Comparison of ENCODE assay signal across 11 cellular contexts in genomic region chr1:7290971-7291970, GRCh38.
A peak's percentile ranks its signal among the peaks of the same experiment; 100 is the strongest.
DNase-seq lines count a peak whose midpoint lies in the region; ATAC-seq and TF ChIP-seq lines count a peak whose summit lies in the region.
"Had no signal": no experiment of that assay in that cellular context is flagged by ENCODE, and none has a peak within 500 bp of the region (broad histone marks: within the 10 kb centered on the region; RNA-seq: fewer than 3 reads in every experiment).

No MANE protein-coding gene starts in this region.

- peak overlapping the region in 1 of 2 experiments; percentile 90 for H3K18ac ChIP-seq in mesenchymal stem cell (ENCODE audit: low read depth in 1 of 2, low read length in 2 of 2)

- H2AK5ac ChIP-seq in mesenchymal stem cell (ENCODE audit: low read length, severe bottlenecking): peak overlapping the region; percentile 10

- H3K9ac ChIP-seq in endodermal cell (ENCODE audit: extremely low read depth, low read length, poor library complexity, severe bottlenecking) (no peak overlapping the region), mesenchymal stem cell (ENCODE audit: low read length) (peak overlapping the region; percentile 68)

- H2AFZ ChIP-seq in mesenchymal stem cell (ENCODE audit: low read depth, low read length): no peak overlapping the region

- H3K36me3 Mint-ChIP-seq in endodermal cell (ENCODE audit: low read depth): no peaks in the 10 kb centered on the region
- no peaks in the 10 kb centered on the region for H3K36me3 Mint-ChIP-seq in type B pancreatic cell

- H3K27me3 Mint-ChIP-seq in endodermal cell (ENCODE audit: insufficient read depth): no peaks in the 10 kb centered on the region
- H3K27me3 Mint-ChIP-seq in type B pancreatic cell: peaks cover 9% of the 10 kb centered on the region

- 82 to 83% methylated on average over 7 to 14 of the region's 14 CpGs for WGBS in endodermal cell (ENCODE audit: insufficient coverage in 1 of 2, insufficient read length in 1 of 2), 2 experiments
- 83% methylated on average over 13 of the region's 14 CpGs for WGBS in mesenchymal stem cell

- no peak overlapping the region for H3K27ac ChIP-seq in endodermal cell (ENCODE audit: low read depth, low read length)
- H3K27ac ChIP-seq in mesenchymal stem cell (ENCODE audit: low read length, poor library complexity, severe bottlenecking): peak overlapping the region; percentile 11

- H3K27me3 ChIP-seq in endodermal cell (ENCODE audit: control insufficient read depth, insufficient read depth, low read length, poor library complexity, severe bottlenecking) (no peaks in the 10 kb centered on the region), mesenchymal stem cell (ENCODE audit: control insufficient read depth in 1 of 2, insufficient read depth in 1 of 2, low read length in 2 of 2) (no peaks in the 10 kb centered on the region)

- no peak overlapping the region for H2BK120ac ChIP-seq in mesenchymal stem cell (ENCODE audit: low read depth, low read length)

- H4K91ac ChIP-seq in mesenchymal stem cell (ENCODE audit: low read length): peak overlapping the region; percentile 9

- H3K4me1 Mint-ChIP-seq in endodermal cell: peaks cover 9% of the 10 kb centered on the region
- peaks cover 26% of the 10 kb centered on the region for H3K4me1 Mint-ChIP-seq in type B pancreatic cell (ENCODE audit: unreplicated experiment)

- H3K9me3 Mint-ChIP-seq in endodermal cell: peaks cover 1% of the 10 kb centered on the region
- H3K9me3 Mint-ChIP-seq in type B pancreatic cell: peaks cover 2% of the 10 kb centered on the region

- peak overlapping the region in 1 of 2 experiments; percentile 69 for H3K4ac ChIP-seq in mesenchymal stem cell (ENCODE audit: low read depth in 1 of 2, low read length in 2 of 2)

- no peak overlapping the region for H3K14ac ChIP-seq in mesenchymal stem cell (ENCODE audit: low read length in 2 of 2)

- H3K36me3 ChIP-seq in endodermal cell (ENCODE audit: control insufficient read depth, insufficient read depth, low read length): no peaks in the 10 kb centered on the region
- peaks cover 0 to 3% of the 10 kb centered on the region in 2 experiments for H3K36me3 ChIP-seq in mesenchymal stem cell (ENCODE audit: control insufficient read depth in 1 of 2, insufficient read depth in 2 of 2, low read depth in 1 of 2, low read length in 2 of 2)

- peak; percentile 75 for DNase-seq in M059J (ENCODE audit: low read depth)
- DNase-seq in endodermal cell: peak; percentile 38
- peak; percentile 62 for DNase-seq in mesenchymal stem cell
- peak; percentile 50 for DNase-seq in type B pancreatic cell (ENCODE audit: extremely low spot score, unreplicated experiment)
- DNase-seq in HuH-7.5 (ENCODE audit: low spot score): no peak
- no peak for DNase-seq in 8988T
- DNase-seq in activated CD8-positive, alpha-beta memory T cell treated with anti-CD3 and anti-CD28 coated beads, Interleukin-2, amount 50 U/mL, for 4 hours: no peak
- DNase-seq: NCI-H2171, SHP77 treated with DMSO at 0.1 percent for 48 hours had no signal

- H3K4me1 ChIP-seq in endodermal cell (ENCODE audit: control insufficient read depth, insufficient read depth, low read length) (no peaks in the 10 kb centered on the region), mesenchymal stem cell (ENCODE audit: control insufficient read depth, insufficient read depth, low read depth, low read length) (peaks cover 11% of the 10 kb centered on the region)

- no peak overlapping the region for H3K23ac ChIP-seq in mesenchymal stem cell (ENCODE audit: low read length in 2 of 2)

- H3K4me3 ChIP-seq in endodermal cell (ENCODE audit: low read length): no peak overlapping the region
- H3K4me3 ChIP-seq in mesenchymal stem cell (ENCODE audit: insufficient read depth in 1 of 2, low read depth in 1 of 2, low read length in 2 of 2): peak overlapping the region in 1 of 2 experiments; percentile 54

- ATAC-seq in HG02571 (IDR thresholded peaks at IDR 0.05; ENCODE audit: unreplicated experiment): no peak

- H2BK5ac ChIP-seq in mesenchymal stem cell (ENCODE audit: low read depth, low read length, poor library complexity, severe bottlenecking): no peak overlapping the region

- H2BK12ac ChIP-seq in mesenchymal stem cell (ENCODE audit: low read length in 2 of 2): peak overlapping the region; percentile 66 to 87

- no peak for TF ChIP-seq CTCF in endodermal cell (conservative IDR thresholded peaks at IDR 0.05)
- TF ChIP-seq CTCF in type B pancreatic cell (conservative IDR thresholded peaks at IDR 0.05): no peak

- peak overlapping the region; percentile 83 for H4K8ac ChIP-seq in mesenchymal stem cell (ENCODE audit: low read length)

- peak overlapping the region; percentile 74 for H2BK15ac ChIP-seq in mesenchymal stem cell (ENCODE audit: low read depth, poor library complexity, severe bottlenecking)

- no peak overlapping the region for H3K27ac Mint-ChIP-seq in endodermal cell
- no peak overlapping the region for H3K27ac Mint-ChIP-seq in type B pancreatic cell

- H3K79me1 ChIP-seq in mesenchymal stem cell (replicated peaks; ENCODE audit: low read length, poor library complexity, severe bottlenecking): peaks cover 1% of the 10 kb centered on the region

- H3K9me3 ChIP-seq in endodermal cell (ENCODE audit: control insufficient read depth, low read length): no peaks in the 10 kb centered on the region
- peaks cover under 1% of the 10 kb centered on the region for H3K9me3 ChIP-seq in mesenchymal stem cell (ENCODE audit: control insufficient read depth, low read length)

- no peak overlapping the region for H3K4me3 Mint-ChIP-seq in endodermal cell
- no peak overlapping the region for H3K4me3 Mint-ChIP-seq in type B pancreatic cell
- H3K4me3 Mint-ChIP-seq: neural crest cell had no signal

- H3K4me2 ChIP-seq in mesenchymal stem cell (ENCODE audit: low read length, poor library complexity, severe bottlenecking): no peak overlapping the region

Comparison
In these comparisons a context has a peak if more than half of its experiments do, and no peak if none do; other contexts are left out.
1. DNase-seq: peak in M059J (single experiment), endodermal cell (single experiment), mesenchymal stem cell (single experiment) and type B pancreatic cell (single experiment); none in HuH-7.5 (single experiment), 8988T (single experiment) and activated CD8-positive, alpha-beta memory T cell treated with anti-CD3 and anti-CD28 coated beads, Interleukin-2, amount 50 U/mL, for 4 hours (single experiment).